In genomic region chr10:3045471-3046209, GRCh38 we compare ENCODE assay signal across 1 cellular context.
A peak's percentile ranks its signal among the peaks of the same experiment; 100 is the strongest.
TF ChIP-seq lines count a peak whose summit lies in the region.

No MANE protein-coding gene starts in this region.

TF ChIP-seq in K562, 482 proteins besides CTCF, POLR2A, EP300 and RAD21 (continued from another document and continues in another):
- TF ChIP-seq, protein P1, sequence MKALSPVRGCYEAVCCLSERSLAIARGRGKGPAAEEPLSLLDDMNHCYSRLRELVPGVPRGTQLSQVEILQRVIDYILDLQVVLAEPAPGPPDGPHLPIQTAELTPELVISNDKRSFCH (CRISPR knock-in tag; IDR thresholded peaks at IDR 0.05), result no peak
- TF ChIP-seq, protein P1 (tag; IDR thresholded peaks at IDR 0.05), result no peak
- TF ChIP-seq SIN3B (IDR thresholded peaks at IDR 0.05; ENCODE audit: low read depth) (no peak), ZNF584 (CRISPR knock-in tag; IDR thresholded peaks at IDR 0.05; ENCODE audit: low read depth) (0 out of 2 replicates have a peak, but pooled peaks have one; percentile 60), NEUROD1 (IDR thresholded peaks at IDR 0.05; ENCODE audit: borderline replicate concordance, low read depth, low read length, partially characterized antibody) (no peak), DACH1 (IDR thresholded peaks at IDR 0.05; ENCODE audit: partially characterized antibody) (no peak), PHF20 (IDR thresholded peaks at IDR 0.05; ENCODE audit: partially characterized antibody) (no peak), TBL1XR1 (IDR thresholded peaks at IDR 0.05; ENCODE audit: low read length in 2 of 2) (no peak; a peak in 1 of 4 replicates), ZBTB49 (CRISPR knock-in tag; IDR thresholded peaks at IDR 0.05; ENCODE audit: borderline replicate concordance) (no peak), ARID1B (IDR thresholded peaks at IDR 0.05) (peak; percentile 63; the same call in 1 of the 2 replicates), STAG1 (CRISPR knock-in tag; IDR thresholded peaks at IDR 0.05; ENCODE audit: borderline replicate concordance) (no peak), TAF7 (tag; IDR thresholded peaks at IDR 0.05) (no peak), ZNF324 (CRISPR knock-in tag; IDR thresholded peaks at IDR 0.05) (no peak), KAT2B (IDR thresholded peaks at IDR 0.05; ENCODE audit: low read depth, low read length) (no peak), ESRRA (IDR thresholded peaks at IDR 0.05; ENCODE audit: borderline replicate concordance, low read depth) (no peak), ZNF75A (CRISPR knock-in tag; IDR thresholded peaks at IDR 0.05) (no peak), POLR2AphosphoS2 (IDR thresholded peaks at IDR 0.05; ENCODE audit: low read length) (no peak), JUN (IDR thresholded peaks at IDR 0.05; ENCODE audit: borderline replicate concordance, low read depth, low read length) (0 out of 2 replicates have a peak, but pooled peaks have one; percentile 32), JUN (CRISPR knock-in tag; IDR thresholded peaks at IDR 0.05; ENCODE audit: borderline replicate concordance) (no peak), ERF (CRISPR knock-in tag; IDR thresholded peaks at IDR 0.05) (0 out of 2 replicates have a peak, but pooled peaks have one; percentile 37), KDM2B (CRISPR knock-in tag; IDR thresholded peaks at IDR 0.05) (no peak), PHB (CRISPR knock-in tag; IDR thresholded peaks at IDR 0.05) (no peak), RCOR1 (IDR thresholded peaks at IDR 0.05; ENCODE audit: borderline replicate concordance in 1 of 2, low read depth in 2 of 2, low read length in 2 of 2) (peak in 1 of 2 experiments; percentile 78; a peak in 2 of 4 replicates), MEIS2 (IDR thresholded peaks at IDR 0.05; ENCODE audit: partially characterized antibody) (no peak), FOXO4 (CRISPR knock-in tag; IDR thresholded peaks at IDR 0.05) (no peak), DMBX1 (CRISPR knock-in tag; IDR thresholded peaks at IDR 0.05; ENCODE audit: borderline replicate concordance) (0 out of 2 replicates have a peak, but pooled peaks have one; percentile 38), ZNF785 (CRISPR knock-in tag; IDR thresholded peaks at IDR 0.05) (no peak), TAF1 (IDR thresholded peaks at IDR 0.05; ENCODE audit: control insufficient read depth, extremely low read depth, insufficient read depth, low read length, severe bottlenecking) (no peak), U2AF2 (optimal IDR thresholded peaks at IDR 0.05; ENCODE audit: low read depth, low read length) (no peak), KLF16 (IDR thresholded peaks at IDR 0.05) (peak; percentile 40; the same call in 1 of the 2 replicates), RBM14 (IDR thresholded peaks at IDR 0.05; ENCODE audit: borderline replicate concordance, insufficient read depth, low read depth, low read length) (no peak), ADNP (tag; IDR thresholded peaks at IDR 0.05) (no peak), HEY1 (CRISPR knock-in tag; IDR thresholded peaks at IDR 0.05; ENCODE audit: borderline replicate concordance) (no peak), ZNF764 (CRISPR knock-in tag; IDR thresholded peaks at IDR 0.05; ENCODE audit: low read depth) (no peak), JUND (IDR thresholded peaks at IDR 0.05; ENCODE audit: borderline replicate concordance, low read depth, low read length) (peak; percentile 71; the same call in 1 of the 2 replicates), JUND (tag; IDR thresholded peaks at IDR 0.05; ENCODE audit: borderline replicate concordance, low read depth, low read length) (peak; percentile 75; the same call in 1 of the 3 replicates), PRDM10 (IDR thresholded peaks at IDR 0.05; ENCODE audit: partially characterized antibody) (no peak), MAFF (IDR thresholded peaks at IDR 0.05; ENCODE audit: low read length) (peak; percentile 11; the same call in 1 of the 2 replicates), HMGXB4 (CRISPR knock-in tag; IDR thresholded peaks at IDR 0.05) (no peak), ELF1 (tag; IDR thresholded peaks at IDR 0.05) (0 out of 2 replicates have a peak, but pooled peaks have one; percentile 47), DNMT1 (IDR thresholded peaks at IDR 0.05) (no peak), RFX7 (CRISPR knock-in tag; IDR thresholded peaks at IDR 0.05) (no peak), ETV5 (CRISPR knock-in tag; IDR thresholded peaks at IDR 0.05; ENCODE audit: low read depth) (no peak), SMAD1 (IDR thresholded peaks at IDR 0.05; ENCODE audit: low read depth, low read length, partially characterized antibody) (no peak), ARID3B (CRISPR knock-in tag; IDR thresholded peaks at IDR 0.05; ENCODE audit: borderline replicate concordance) (no peak), ZNF24 (IDR thresholded peaks at IDR 0.05) (0 out of 2 replicates have a peak, but pooled peaks have one; percentile 19), KDM1A (IDR thresholded peaks at IDR 0.05) (0 out of 4 replicates have a peak, but pooled peaks of 1 of the 2 experiments have one; percentile 8), ZFX (CRISPR knock-in tag; IDR thresholded peaks at IDR 0.05) (peak; percentile 60)
- TF ChIP-seq, protein P2, sequence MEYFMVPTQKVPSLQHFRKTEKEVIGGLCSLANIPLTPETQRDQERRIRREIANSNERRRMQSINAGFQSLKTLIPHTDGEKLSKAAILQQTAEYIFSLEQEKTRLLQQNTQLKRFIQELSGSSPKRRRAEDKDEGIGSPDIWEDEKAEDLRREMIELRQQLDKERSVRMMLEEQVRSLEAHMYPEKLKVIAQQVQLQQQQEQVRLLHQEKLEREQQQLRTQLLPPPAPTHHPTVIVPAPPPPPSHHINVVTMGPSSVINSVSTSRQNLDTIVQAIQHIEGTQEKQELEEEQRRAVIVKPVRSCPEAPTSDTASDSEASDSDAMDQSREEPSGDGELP (CRISPR knock-in tag; IDR thresholded peaks at IDR 0.05; ENCODE audit: borderline replicate concordance), result peak; percentile 90
- TF ChIP-seq, protein P3, sequence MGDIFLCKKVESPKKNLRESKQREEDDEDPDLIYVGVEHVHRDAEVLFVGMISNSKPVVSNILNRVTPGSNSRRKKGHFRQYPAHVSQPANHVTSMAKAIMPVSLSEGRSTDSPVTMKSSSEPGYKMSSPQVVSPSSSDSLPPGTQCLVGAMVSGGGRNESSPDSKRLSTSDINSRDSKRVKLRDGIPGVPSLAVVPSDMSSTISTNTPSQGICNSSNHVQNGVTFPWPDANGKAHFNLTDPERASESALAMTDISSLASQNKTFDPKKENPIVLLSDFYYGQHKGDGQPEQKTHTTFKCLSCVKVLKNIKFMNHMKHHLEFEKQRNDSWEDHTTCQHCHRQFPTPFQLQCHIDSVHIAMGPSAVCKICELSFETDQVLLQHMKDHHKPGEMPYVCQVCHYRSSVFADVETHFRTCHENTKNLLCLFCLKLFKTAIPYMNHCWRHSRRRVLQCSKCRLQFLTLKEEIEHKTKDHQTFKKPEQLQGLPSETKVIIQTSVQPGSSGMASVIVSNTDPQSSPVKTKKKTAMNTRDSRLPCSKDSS (IDR thresholded peaks at IDR 0.05; ENCODE audit: low read depth, partially characterized antibody), result no peak
- TF ChIP-seq, protein P4, sequence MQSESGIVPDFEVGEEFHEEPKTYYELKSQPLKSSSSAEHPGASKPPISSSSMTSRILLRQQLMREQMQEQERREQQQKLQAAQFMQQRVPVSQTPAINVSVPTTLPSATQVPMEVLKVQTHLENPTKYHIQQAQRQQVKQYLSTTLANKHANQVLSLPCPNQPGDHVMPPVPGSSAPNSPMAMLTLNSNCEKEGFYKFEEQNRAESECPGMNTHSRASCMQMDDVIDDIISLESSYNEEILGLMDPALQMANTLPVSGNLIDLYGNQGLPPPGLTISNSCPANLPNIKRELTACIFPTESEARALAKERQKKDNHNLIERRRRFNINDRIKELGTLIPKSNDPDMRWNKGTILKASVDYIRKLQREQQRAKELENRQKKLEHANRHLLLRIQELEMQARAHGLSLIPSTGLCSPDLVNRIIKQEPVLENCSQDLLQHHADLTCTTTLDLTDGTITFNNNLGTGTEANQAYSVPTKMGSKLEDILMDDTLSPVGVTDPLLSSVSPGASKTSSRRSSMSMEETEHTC (IDR thresholded peaks at IDR 0.05), result peak; percentile 52; the same call in 1 of the 2 replicates
- TF ChIP-seq, protein P5, sequence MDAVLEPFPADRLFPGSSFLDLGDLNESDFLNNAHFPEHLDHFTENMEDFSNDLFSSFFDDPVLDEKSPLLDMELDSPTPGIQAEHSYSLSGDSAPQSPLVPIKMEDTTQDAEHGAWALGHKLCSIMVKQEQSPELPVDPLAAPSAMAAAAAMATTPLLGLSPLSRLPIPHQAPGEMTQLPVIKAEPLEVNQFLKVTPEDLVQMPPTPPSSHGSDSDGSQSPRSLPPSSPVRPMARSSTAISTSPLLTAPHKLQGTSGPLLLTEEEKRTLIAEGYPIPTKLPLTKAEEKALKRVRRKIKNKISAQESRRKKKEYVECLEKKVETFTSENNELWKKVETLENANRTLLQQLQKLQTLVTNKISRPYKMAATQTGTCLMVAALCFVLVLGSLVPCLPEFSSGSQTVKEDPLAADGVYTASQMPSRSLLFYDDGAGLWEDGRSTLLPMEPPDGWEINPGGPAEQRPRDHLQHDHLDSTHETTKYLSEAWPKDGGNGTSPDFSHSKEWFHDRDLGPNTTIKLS (IDR thresholded peaks at IDR 0.05; ENCODE audit: borderline replicate concordance, low read depth), result no peak; the same call in 1 of the 2 replicates
